1 cellular context compared by ENCODE assay signal in genomic region chr19:12665646-12666304, GRCh38.
TF ChIP-seq lines count a peak whose summit lies in the region.

No MANE protein-coding gene starts in this region.

TF ChIP-seq in endothelial cell of umbilical vein, 7 proteins besides CTCF, POLR2A, EP300 and RAD21 (continued from another document):
- TF ChIP-seq MYC (IDR thresholded peaks at IDR 0.05; ENCODE audit: low read depth, low read length) (no peak), EZH2 (IDR thresholded peaks at IDR 0.05; ENCODE audit: borderline replicate concordance, low read depth, low read length, severe bottlenecking) (no peak)
